ENCODE assay signal across 25 cellular contexts in the genomic region with DNA sequence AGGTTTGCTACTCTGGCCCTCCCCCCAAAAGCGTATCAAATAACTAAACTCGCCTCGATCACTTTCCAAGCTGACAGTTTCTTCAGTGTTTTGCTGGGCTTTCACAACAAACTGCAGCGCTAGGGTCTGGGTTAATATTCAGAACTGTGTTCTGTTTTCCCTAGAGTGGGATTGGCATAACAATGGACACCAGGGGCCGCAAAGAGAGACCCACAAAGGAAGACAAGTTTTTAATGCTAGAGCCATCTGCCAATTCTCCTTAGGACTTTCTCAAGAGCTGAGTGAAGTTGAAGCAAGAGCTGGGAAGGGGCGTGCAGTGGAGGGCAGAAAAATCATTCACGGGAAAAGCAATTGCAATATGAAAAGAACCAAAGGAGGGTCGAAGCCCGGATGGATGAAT. TPM values are rescaled to one million over a fixed set of nuclear protein-coding genes. Genes with fewer than 3 reads are reported as not detected.
DNase-seq lines count a peak whose midpoint lies in the region; TF ChIP-seq lines count a peak whose summit lies in the region.
"Had no signal": no experiment of that assay in that cellular context is flagged by ENCODE, and none has a peak within 500 bp of the region (broad histone marks: within the 10 kb centered on the region; RNA-seq: fewer than 3 reads in every experiment).

No MANE protein-coding gene starts in this region.

- no peak overlapping the region for H4K12ac ChIP-seq in trophoblast cell (ENCODE audit: low read depth, low read length)

- H4K5ac ChIP-seq in H9 (ENCODE audit: insufficient read length, low read depth, low read length), result no peak overlapping the region

- no peak overlapping the region for H3K18ac ChIP-seq in H9 (ENCODE audit: insufficient read length, low read depth, low read length)
- H3K18ac ChIP-seq in trophoblast cell (ENCODE audit: low read length), result no peak overlapping the region

- H2BK12ac ChIP-seq in H9 (ENCODE audit: insufficient read length, low read depth, low read length), result no peak overlapping the region
- H2BK12ac ChIP-seq in trophoblast cell (ENCODE audit: low read length), result no peak overlapping the region

- H3K9me3 Mint-ChIP-seq in H9, result no peaks in the 10 kb centered on the region; a peak in 1 of 5 replicates
- H3K9me3 Mint-ChIP-seq: activated CD4-positive, alpha-beta T cell treated with anti-CD3 and anti-CD28 coated beads, Interleukin-2, amount 10 ng/mL, durations not matched to agents 7 days and 5 days; stimulated activated naive CD8-positive, alpha-beta T cell treated with anti-CD3 and anti-CD28 coated beads, Interleukin-15, Interleukin-2, amounts not matched to agents 100 ng/mL and 50 ng/mL, for 24 hours had no signal

- no peak for TF ChIP-seq POLR2A in vagina (IDR thresholded peaks at IDR 0.05)

- H3K14ac ChIP-seq in H9 (ENCODE audit: insufficient read depth, low read length) (no peak overlapping the region), trophoblast cell (ENCODE audit: low read length) (no peak overlapping the region)

- no peaks in the 10 kb centered on the region for H4K20me1 ChIP-seq in H9 (ENCODE audit: control insufficient read depth, insufficient read depth, insufficient read length)

- H3K36me3 ChIP-seq in iPS-18a (ENCODE audit: control insufficient read depth, low read depth, low read length) (no peaks in the 10 kb centered on the region), trophoblast cell (ENCODE audit: control insufficient read depth in 1 of 2, insufficient read depth in 2 of 2, low read length in 2 of 2) (no peaks in the 10 kb centered on the region), vagina (no peaks in the 10 kb centered on the region)
- H3K36me3 ChIP-seq: adrenal gland, SJCRH30 had no signal

- no peak for TF ChIP-seq CTCF in H9 (conservative IDR thresholded peaks at IDR 0.05)
- no peak for TF ChIP-seq CTCF in VCaP (conservative IDR thresholded peaks at IDR 0.05)
- no peak for TF ChIP-seq CTCF in vagina (IDR thresholded peaks at IDR 0.05)

- no peak overlapping the region for H2BK20ac ChIP-seq in H9 (ENCODE audit: low read depth, low read length, poor library complexity, severe bottlenecking)

- H3K9me3 ChIP-seq in H9 (ENCODE audit: control insufficient read depth, low read depth, low read length), result no peaks in the 10 kb centered on the region
- no peaks in the 10 kb centered on the region for H3K9me3 ChIP-seq in iPS-18a (ENCODE audit: control insufficient read depth, low read depth, low read length)
- no peaks in the 10 kb centered on the region for H3K9me3 ChIP-seq in trophoblast cell (ENCODE audit: insufficient read depth, low read depth, low read length)
- H3K9me3 ChIP-seq in vagina, result no peaks in the 10 kb centered on the region
- H3K9me3 ChIP-seq: adrenal gland, SJCRH30, thoracic aorta had no signal

- no peaks in the 10 kb centered on the region for H3K27me3 Mint-ChIP-seq in H9 (ENCODE audit: low read depth)

- peak overlapping the region; percentile 69 for H3K27ac ChIP-seq in H9 (ENCODE audit: insufficient read length, low read depth, low read length)
- peak overlapping the region; percentile 41; the same call in 1 of the 2 replicates for H3K27ac ChIP-seq in VCaP
- peak overlapping the region; percentile 43 for H3K27ac ChIP-seq in iPS-18a (ENCODE audit: low read length)
- no peak overlapping the region for H3K27ac ChIP-seq in trophoblast cell (ENCODE audit: low read depth, low read length)
- H3K27ac ChIP-seq in vagina, result no peak overlapping the region
- H3K27ac ChIP-seq: adrenal gland, epithelial cell of prostate, SJCRH30, skin epidermis, thoracic aorta had no signal

- H3T11ph ChIP-seq in H9 (ENCODE audit: low read length), result no peak overlapping the region

- H3K4me2 ChIP-seq in H9 (ENCODE audit: insufficient read depth, insufficient read length, low read length) (peak overlapping the region; percentile 55), trophoblast cell (ENCODE audit: low read length) (no peak overlapping the region)

- H3K23ac ChIP-seq in H9 (ENCODE audit: insufficient read length, low read depth, low read length) (no peak overlapping the region), trophoblast cell (ENCODE audit: low read length) (no peak overlapping the region)

- DNase-seq in H9 (peak; percentile 35), trophoblast cell (no peak), Ammon's horn (ENCODE audit: low spot score) (no peak), A172 (ENCODE audit: low spot score) (no peak), vagina (ENCODE audit: extremely low spot score in 2 of 2) (no peak)
- DNase-seq in activated T-cell treated with anti-CD3 and anti-CD28 coated beads, Interleukin-2, amount 50 U/mL, for 1 hour, result no peak
- DNase-seq: activated CD4-positive, alpha-beta T cell treated with anti-CD3 and anti-CD28 coated beads, Interleukin-2, amount 10 ng/mL, durations not matched to agents 7 days and 5 days; activated naive CD4-positive, alpha-beta T cell treated with Interleukin-2 at 50 U/mL for 16 hours; activated T-cell treated with anti-CD3 and anti-CD28 coated beads, Interleukin-2, amount 50 U/mL, for 48 hours; adrenal gland; DMS79; effector CD4-positive, alpha-beta T cell; GF-D8; NCI-H1048; NCI-H1694 treated with DMSO at 0.1 percent for 48 hours; NCI-H2171; NCI-H526 treated with DMSO at 0.1 percent for 48 hours; SJCRH30; T1000 had no signal

- H2BK120ac ChIP-seq in H9 (ENCODE audit: low read depth, low read length, poor library complexity, severe bottlenecking) (no peak overlapping the region), trophoblast cell (ENCODE audit: insufficient read depth, low read length, poor library complexity) (no peak overlapping the region)

- H2BK15ac ChIP-seq in H9 (ENCODE audit: low read depth, low read length), result no peak overlapping the region

- H4K8ac ChIP-seq in H9 (replicated peaks; ENCODE audit: insufficient read length, low read depth, low read length) (no peak overlapping the region), trophoblast cell (ENCODE audit: low read depth, low read length) (no peak overlapping the region)

- peaks cover 0 to 4% (median 0%) of the 10 kb centered on the region in 3 experiments; a peak in 2 of 7 replicates for H3K36me3 Mint-ChIP-seq in H9 (ENCODE audit: insufficient read depth in 1 of 3, low read depth in 3 of 3)

- H3K9ac ChIP-seq in H9 (ENCODE audit: extremely low read depth, insufficient read length, low read length), result no peak overlapping the region
- H3K9ac ChIP-seq in iPS-18a (ENCODE audit: low read length), result no peak overlapping the region
- H3K9ac ChIP-seq in trophoblast cell (ENCODE audit: low read length), result peak overlapping the region; percentile 41

- H2AK5ac ChIP-seq in H9 (ENCODE audit: insufficient read length, low read length) (no peak overlapping the region), trophoblast cell (ENCODE audit: low read length) (no peak overlapping the region)

- H3K4me3 Mint-ChIP-seq in H9, result peak overlapping the region; percentile 39 to 51
- H3K4me3 Mint-ChIP-seq: activated CD4-positive, alpha-beta T cell treated with anti-CD3 and anti-CD28 coated beads, Interleukin-2, amount 10 ng/mL, durations not matched to agents 7 days and 5 days; stimulated activated naive CD8-positive, alpha-beta T cell treated with anti-CD3 and anti-CD28 coated beads, Interleukin-15, Interleukin-2, amounts not matched to agents 100 ng/mL and 50 ng/mL, for 24 hours had no signal

- intact Hi-C loops in vagina (cut with DNase I), result no loop called here

- no peak overlapping the region for H3K56ac ChIP-seq in H9 (ENCODE audit: insufficient read length, low read depth, low read length)

- no CpG with 5 or more reads among the region's 9 CpGs for WGBS in H9 (ENCODE audit: extremely low coverage, insufficient read length, low lambda C conversion rate)
- no CpG with 5 or more reads among the region's 9 CpGs for WGBS in trophoblast cell (ENCODE audit: extremely low coverage, insufficient coverage, insufficient read length)

- H3K4me3 ChIP-seq in iPS-18a (ENCODE audit: low read length) (peak overlapping the region; percentile 4), trophoblast cell (ENCODE audit: low read depth, low read length) (no peak overlapping the region), vagina (no peak overlapping the region)
- H3K4me3 ChIP-seq: adrenal gland, SJCRH30, skin epidermis, thoracic aorta had no signal

- no peaks in the 10 kb centered on the region for H3K79me1 ChIP-seq in H9 (ENCODE audit: insufficient read depth, low read depth, low read length, poor library complexity, severe bottlenecking)
- H3K79me1 ChIP-seq in trophoblast cell (ENCODE audit: low read length), result no peaks in the 10 kb centered on the region

- peaks cover 16% of the 10 kb centered on the region; the same call in 1 of the 2 replicates for H3K4me1 ChIP-seq in H9 (ENCODE audit: insufficient read depth, low read length)
- H3K4me1 ChIP-seq in iPS-18a (ENCODE audit: control insufficient read depth, low read depth, low read length), result peaks cover 30% of the 10 kb centered on the region
- H3K4me1 ChIP-seq in trophoblast cell (ENCODE audit: control insufficient read depth in 1 of 2, insufficient read depth in 2 of 2, low read length in 2 of 2), result no peaks in the 10 kb centered on the region
- no peaks in the 10 kb centered on the region for H3K4me1 ChIP-seq in vagina
- H3K4me1 ChIP-seq: adrenal gland, SJCRH30 had no signal

- H3K27me3 ChIP-seq in H9 (ENCODE audit: insufficient read depth, low read length) (no peaks in the 10 kb centered on the region), iPS-18a (ENCODE audit: control insufficient read depth, insufficient read depth, low read length) (no peaks in the 10 kb centered on the region), trophoblast cell (ENCODE audit: insufficient read depth, low read length) (no peaks in the 10 kb centered on the region), vagina (no peaks in the 10 kb centered on the region)
- H3K27me3 ChIP-seq: adrenal gland had no signal

- peak overlapping the region; percentile 62 to 96 (median 93) for H3K27ac Mint-ChIP-seq in H9
- H3K27ac Mint-ChIP-seq: activated CD4-positive, alpha-beta T cell treated with anti-CD3 and anti-CD28 coated beads, Interleukin-2, amount 10 ng/mL, durations not matched to agents 7 days and 5 days; stimulated activated naive CD8-positive, alpha-beta T cell treated with anti-CD3 and anti-CD28 coated beads, Interleukin-15, Interleukin-2, amounts not matched to agents 100 ng/mL and 50 ng/mL, for 24 hours had no signal

- H3K4ac ChIP-seq in H9 (ENCODE audit: low read depth, low read length) (no peak overlapping the region), trophoblast cell (ENCODE audit: low read depth, low read length) (no peak overlapping the region)

- peaks cover 49 to 63% of the 10 kb centered on the region in 2 experiments for H3K4me1 Mint-ChIP-seq in H9

- peaks cover 5% of the 10 kb centered on the region for H3K23me2 ChIP-seq in H9 (ENCODE audit: insufficient read length, low read depth, low read length, poor library complexity, severe bottlenecking)

- H2AFZ ChIP-seq in H9 (ENCODE audit: low read length) (no peak overlapping the region), trophoblast cell (ENCODE audit: insufficient read depth, low read length, poor library complexity) (no peak overlapping the region)

- H2BK5ac ChIP-seq in H9 (ENCODE audit: insufficient read length, low read length) (no peak overlapping the region), trophoblast cell (ENCODE audit: low read depth, low read length, poor library complexity) (no peak overlapping the region)

- H4K91ac ChIP-seq in H9 (ENCODE audit: insufficient read length, low read depth, low read length), result no peak overlapping the region
- no peak overlapping the region for H4K91ac ChIP-seq in trophoblast cell (ENCODE audit: low read depth, low read length)

- H3K79me2 ChIP-seq in H9 (ENCODE audit: insufficient read depth, low read length) (no peaks in the 10 kb centered on the region), trophoblast cell (ENCODE audit: control insufficient read depth, insufficient read depth, low read length, poor library complexity) (no peaks in the 10 kb centered on the region)

RNA-seq across cellular contexts. Expression of a gene that starts 57.7 kb away (rescaled TPM):
- total RNA-seq in H9 (2021), result 11.5 and 12.1 TPM in 2 replicates
- 5.1 TPM in 2 replicates for polyA plus RNA-seq in trophoblast cell (2013)
- 16.3 and 19.5 TPM in 2 replicates for total RNA-seq in A172 (2014; rRNA removed; shearing (Covaris generic))
- total RNA-seq in vagina, result 35.8 TPM

Comparison
In these comparisons a context has a peak if more than half of its experiments do, and no peak if none do; other contexts are left out.
1. H3K27ac ChIP-seq: peak in H9 (single experiment), VCaP (single experiment) and iPS-18a (single experiment); none in trophoblast cell (single experiment) and vagina (single experiment).